Comparison of ENCODE assay signal across 1 cellular context in the genomic region with DNA sequence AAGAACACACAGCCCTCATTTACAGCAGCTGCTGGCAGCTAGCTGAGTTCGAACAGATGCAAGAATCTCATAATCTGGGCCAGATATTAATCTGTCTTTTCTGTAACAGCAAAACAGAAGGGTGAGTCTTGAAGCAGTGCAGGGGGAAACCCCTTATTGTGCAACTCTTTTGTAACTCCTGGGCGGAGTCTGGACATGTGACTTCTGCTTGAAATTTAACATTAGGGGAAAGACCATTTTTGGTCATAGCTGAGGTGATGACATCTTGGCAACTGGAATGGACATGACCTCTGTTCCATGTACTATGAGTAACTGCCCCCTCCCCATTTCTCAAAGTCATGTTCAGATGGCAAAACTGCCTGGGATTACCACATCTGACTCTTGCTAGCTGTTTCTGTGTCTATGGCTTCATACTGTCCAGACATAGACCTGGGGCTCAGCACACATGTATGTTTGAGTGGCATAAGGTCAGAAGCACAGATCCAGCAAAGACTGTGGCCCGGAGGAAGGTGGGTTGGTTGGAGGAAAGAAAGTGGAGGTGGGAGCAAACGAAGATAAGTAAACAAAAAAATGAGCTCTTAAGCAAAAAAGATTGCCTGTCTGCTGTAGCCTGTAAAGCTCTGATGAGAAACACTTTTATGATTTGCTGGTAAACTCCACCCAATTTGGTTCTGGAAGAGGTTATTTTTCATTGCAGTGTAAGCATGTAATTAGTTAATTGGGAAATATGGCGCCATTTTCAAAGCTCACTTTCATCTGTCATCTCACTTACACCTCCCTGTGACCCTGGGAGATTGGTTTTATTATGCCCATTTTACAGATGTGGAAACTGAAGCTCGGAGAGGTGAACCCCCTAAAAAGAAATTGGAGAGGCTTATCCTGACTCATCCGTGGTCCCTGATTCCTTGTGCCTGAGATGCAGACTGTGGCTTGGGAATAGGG.
TF ChIP-seq lines count a peak whose summit lies in the region.

No MANE protein-coding gene starts in this region.

TF ChIP-seq in HepG2, 621 proteins besides CTCF, POLR2A, EP300 and RAD21 (continued from another document and continues in another):
- TF ChIP-seq, protein P1, sequence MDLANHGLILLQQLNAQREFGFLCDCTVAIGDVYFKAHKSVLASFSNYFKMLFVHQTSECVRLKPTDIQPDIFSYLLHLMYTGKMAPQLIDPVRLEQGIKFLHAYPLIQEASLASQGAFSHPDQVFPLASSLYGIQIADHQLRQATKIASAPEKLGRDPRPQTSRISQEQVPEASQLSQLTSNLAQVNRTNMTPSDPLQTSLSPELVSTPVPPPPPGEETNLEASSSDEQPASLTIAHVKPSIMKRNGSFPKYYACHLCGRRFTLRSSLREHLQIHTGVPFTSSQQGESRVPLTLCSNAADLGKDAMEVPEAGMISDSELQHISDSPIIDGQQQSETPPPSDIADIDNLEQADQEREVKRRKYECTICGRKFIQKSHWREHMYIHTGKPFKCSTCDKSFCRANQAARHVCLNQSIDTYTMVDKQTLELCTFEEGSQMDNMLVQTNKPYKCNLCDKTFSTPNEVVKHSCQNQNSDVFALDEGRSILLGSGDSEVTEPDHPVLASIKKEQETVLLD (CRISPR knock-in tag; IDR thresholded peaks at IDR 0.05; ENCODE audit: low read depth), result no peak
- TF ChIP-seq, protein P2, sequence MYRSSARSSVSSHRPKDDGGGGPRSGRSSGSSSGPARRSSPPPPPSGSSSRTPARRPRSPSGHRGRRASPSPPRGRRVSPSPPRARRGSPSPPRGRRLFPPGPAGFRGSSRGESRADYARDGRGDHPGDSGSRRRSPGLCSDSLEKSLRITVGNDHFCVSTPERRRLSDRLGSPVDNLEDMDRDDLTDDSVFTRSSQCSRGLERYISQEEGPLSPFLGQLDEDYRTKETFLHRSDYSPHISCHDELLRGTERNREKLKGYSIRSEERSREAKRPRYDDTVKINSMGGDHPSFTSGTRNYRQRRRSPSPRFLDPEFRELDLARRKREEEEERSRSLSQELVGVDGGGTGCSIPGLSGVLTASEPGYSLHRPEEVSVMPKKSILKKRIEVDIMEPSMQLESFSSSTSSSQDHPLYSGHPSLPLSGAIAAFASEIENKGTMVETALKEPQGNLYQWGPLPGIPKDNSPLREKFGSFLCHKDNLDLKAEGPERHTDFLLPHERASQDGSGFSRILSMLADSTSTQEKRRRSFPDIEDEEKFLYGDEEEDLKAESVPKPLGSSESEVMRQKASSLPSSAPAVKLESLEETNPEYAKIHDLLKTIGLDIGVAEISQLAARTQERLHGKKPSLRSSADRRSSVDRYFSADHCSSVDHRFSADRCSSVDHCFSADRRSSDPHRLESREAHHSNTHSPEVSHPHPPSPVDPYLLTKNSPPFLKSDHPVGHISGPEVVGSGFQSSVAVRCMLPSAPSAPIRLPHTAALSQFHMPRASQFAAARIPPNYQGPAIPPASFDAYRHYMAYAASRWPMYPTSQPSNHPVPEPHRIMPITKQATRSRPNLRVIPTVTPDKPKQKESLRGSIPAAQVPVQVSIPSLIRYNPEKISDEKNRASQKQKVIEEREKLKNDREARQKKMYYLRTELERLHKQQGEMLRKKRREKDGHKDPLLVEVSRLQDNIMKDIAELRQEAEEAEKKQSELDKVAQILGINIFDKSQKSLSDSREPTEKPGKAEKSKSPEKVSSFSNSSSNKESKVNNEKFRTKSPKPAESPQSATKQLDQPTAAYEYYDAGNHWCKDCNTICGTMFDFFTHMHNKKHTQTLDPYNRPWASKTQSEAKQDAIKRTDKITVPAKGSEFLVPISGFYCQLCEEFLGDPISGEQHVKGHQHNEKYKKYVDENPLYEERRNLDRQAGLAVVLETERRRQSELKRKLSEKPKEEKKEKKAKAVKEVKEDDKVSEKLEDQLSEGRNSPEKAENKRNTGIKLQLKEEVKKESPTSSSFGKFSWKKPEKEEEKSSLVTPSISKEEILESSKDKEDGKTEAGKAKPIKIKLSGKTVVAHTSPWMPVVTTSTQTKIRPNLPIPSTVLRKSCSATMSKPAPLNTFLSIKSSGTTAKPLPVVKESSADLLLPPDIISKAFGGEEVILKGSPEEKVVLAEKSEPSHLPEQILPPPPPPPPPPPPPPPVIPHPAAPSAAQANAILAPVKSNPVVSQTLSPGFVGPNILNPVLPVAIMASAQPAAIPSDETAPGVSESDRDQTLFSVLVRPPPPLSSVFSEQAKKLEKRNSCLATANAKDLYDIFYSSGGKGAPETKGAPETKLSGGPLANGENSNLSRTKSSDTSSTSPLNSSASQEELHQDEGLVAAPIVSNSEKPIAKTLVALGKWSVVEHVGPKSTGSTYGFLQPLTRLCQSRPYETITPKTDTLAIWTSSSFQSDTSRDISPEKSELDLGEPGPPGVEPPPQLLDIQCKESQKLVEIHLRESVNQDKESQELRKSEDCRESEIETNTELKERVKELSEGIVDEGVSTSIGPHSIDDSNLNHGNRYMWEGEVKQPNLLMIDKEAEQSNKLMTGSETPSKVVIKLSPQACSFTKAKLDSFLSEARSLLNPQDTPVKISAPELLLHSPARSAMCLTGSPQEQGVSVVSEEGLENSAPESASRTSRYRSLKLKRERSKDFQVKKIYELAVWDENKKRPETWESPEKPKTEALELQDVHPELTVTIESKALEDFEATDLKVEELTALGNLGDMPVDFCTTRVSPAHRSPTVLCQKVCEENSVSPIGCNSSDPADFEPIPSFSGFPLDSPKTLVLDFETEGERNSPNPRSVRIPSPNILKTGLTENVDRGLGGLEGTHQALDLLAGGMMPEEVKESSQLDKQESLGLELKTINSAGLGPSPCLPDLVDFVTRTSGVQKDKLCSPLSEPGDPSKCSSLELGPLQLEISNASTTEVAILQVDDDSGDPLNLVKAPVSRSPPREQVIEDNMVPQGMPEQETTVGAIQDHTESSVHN (CRISPR knock-in tag; IDR thresholded peaks at IDR 0.05), result no peak
- TF ChIP-seq ELF3 (CRISPR knock-in tag; IDR thresholded peaks at IDR 0.05), result peak; percentile 49; the same call in 1 of the 2 replicates
- TF ChIP-seq MAZ (IDR thresholded peaks at IDR 0.05; ENCODE audit: borderline replicate concordance, low read depth, low read length), result peak; percentile 91
- TF ChIP-seq MAZ (CRISPR knock-in tag; IDR thresholded peaks at IDR 0.05; ENCODE audit: low read depth), result peak; percentile 57; the same call in 1 of the 2 replicates
- TF ChIP-seq RBFOX2 (IDR thresholded peaks at IDR 0.05; ENCODE audit: low read depth, low read length), result no peak
- TF ChIP-seq, protein P3, sequence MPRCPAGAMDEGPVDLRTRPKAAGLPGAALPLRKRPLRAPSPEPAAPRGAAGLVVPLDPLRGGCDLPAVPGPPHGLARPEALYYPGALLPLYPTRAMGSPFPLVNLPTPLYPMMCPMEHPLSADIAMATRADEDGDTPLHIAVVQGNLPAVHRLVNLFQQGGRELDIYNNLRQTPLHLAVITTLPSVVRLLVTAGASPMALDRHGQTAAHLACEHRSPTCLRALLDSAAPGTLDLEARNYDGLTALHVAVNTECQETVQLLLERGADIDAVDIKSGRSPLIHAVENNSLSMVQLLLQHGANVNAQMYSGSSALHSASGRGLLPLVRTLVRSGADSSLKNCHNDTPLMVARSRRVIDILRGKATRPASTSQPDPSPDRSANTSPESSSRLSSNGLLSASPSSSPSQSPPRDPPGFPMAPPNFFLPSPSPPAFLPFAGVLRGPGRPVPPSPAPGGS (CRISPR knock-in tag; IDR thresholded peaks at IDR 0.05), result peak; percentile 100
- TF ChIP-seq TBX2 (CRISPR knock-in tag; IDR thresholded peaks at IDR 0.05; ENCODE audit: borderline replicate concordance), result peak; percentile 34; the same call in 1 of the 2 replicates
- TF ChIP-seq FOXA1 (IDR thresholded peaks at IDR 0.05), result no peak
- TF ChIP-seq FOXA1 (CRISPR knock-in tag; IDR thresholded peaks at IDR 0.05), result 0 out of 2 replicates have a peak, but pooled peaks have one; percentile 11
- TF ChIP-seq, protein P4, sequence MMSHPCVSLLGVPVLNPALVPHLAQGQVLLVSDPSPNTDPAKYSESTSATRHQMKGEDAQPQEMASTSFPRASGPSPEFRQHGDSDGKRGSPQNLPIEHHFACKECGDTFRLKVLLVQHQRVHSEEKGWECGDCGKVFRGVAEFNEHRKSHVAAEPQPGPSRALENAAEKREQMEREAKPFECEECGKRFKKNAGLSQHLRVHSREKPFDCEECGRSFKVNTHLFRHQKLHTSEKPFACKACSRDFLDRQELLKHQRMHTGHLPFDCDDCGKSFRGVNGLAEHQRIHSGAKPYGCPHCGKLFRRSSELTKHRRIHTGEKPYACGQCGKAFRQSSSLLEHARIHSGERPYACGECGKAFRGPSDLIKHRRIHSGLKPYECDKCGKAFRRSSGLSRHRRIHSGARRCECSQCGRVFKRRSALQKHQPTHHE (CRISPR knock-in tag; IDR thresholded peaks at IDR 0.05; ENCODE audit: borderline replicate concordance), result no peak
- TF ChIP-seq, protein P5, sequence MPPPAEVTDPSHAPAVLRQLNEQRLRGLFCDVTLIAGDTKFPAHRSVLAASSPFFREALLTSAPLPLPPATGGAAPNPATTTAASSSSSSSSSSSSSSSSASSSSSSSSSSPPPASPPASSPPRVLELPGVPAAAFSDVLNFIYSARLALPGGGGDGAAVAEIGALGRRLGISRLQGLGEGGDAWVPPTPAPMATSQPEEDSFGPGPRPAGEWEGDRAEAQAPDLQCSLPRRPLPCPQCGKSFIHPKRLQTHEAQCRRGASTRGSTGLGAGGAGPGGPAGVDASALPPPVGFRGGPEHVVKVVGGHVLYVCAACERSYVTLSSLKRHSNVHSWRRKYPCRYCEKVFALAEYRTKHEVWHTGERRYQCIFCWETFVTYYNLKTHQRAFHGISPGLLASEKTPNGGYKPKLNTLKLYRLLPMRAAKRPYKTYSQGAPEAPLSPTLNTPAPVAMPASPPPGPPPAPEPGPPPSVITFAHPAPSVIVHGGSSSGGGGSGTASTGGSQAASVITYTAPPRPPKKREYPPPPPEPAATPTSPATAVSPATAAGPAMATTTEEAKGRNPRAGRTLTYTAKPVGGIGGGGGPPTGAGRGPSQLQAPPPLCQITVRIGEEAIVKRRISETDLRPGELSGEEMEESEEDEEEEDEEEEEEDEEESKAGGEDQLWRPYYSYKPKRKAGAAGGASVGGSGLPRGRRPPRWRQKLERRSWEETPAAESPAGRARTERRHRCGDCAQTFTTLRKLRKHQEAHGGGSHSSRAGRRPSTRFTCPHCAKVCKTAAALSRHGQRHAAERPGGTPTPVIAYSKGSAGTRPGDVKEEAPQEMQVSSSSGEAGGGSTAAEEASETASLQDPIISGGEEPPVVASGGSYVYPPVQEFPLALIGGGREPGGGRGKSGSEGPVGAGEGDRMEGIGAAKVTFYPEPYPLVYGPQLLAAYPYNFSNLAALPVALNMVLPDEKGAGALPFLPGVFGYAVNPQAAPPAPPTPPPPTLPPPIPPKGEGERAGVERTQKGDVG (CRISPR knock-in tag; IDR thresholded peaks at IDR 0.05; ENCODE audit: borderline replicate concordance), result no peak
- TF ChIP-seq MEIS2 (CRISPR knock-in tag; IDR thresholded peaks at IDR 0.05), result no peak; the same call in 1 of the 2 replicates
- TF ChIP-seq ZNF737 (CRISPR knock-in tag; IDR thresholded peaks at IDR 0.05; ENCODE audit: borderline replicate concordance), result no peak
- no peak for TF ChIP-seq HOXA7 (CRISPR knock-in tag; IDR thresholded peaks at IDR 0.05)
- peak; percentile 48; the same call in 1 of the 2 replicates for TF ChIP-seq MIXL1 (CRISPR knock-in tag; IDR thresholded peaks at IDR 0.05)
- TF ChIP-seq, protein P6, sequence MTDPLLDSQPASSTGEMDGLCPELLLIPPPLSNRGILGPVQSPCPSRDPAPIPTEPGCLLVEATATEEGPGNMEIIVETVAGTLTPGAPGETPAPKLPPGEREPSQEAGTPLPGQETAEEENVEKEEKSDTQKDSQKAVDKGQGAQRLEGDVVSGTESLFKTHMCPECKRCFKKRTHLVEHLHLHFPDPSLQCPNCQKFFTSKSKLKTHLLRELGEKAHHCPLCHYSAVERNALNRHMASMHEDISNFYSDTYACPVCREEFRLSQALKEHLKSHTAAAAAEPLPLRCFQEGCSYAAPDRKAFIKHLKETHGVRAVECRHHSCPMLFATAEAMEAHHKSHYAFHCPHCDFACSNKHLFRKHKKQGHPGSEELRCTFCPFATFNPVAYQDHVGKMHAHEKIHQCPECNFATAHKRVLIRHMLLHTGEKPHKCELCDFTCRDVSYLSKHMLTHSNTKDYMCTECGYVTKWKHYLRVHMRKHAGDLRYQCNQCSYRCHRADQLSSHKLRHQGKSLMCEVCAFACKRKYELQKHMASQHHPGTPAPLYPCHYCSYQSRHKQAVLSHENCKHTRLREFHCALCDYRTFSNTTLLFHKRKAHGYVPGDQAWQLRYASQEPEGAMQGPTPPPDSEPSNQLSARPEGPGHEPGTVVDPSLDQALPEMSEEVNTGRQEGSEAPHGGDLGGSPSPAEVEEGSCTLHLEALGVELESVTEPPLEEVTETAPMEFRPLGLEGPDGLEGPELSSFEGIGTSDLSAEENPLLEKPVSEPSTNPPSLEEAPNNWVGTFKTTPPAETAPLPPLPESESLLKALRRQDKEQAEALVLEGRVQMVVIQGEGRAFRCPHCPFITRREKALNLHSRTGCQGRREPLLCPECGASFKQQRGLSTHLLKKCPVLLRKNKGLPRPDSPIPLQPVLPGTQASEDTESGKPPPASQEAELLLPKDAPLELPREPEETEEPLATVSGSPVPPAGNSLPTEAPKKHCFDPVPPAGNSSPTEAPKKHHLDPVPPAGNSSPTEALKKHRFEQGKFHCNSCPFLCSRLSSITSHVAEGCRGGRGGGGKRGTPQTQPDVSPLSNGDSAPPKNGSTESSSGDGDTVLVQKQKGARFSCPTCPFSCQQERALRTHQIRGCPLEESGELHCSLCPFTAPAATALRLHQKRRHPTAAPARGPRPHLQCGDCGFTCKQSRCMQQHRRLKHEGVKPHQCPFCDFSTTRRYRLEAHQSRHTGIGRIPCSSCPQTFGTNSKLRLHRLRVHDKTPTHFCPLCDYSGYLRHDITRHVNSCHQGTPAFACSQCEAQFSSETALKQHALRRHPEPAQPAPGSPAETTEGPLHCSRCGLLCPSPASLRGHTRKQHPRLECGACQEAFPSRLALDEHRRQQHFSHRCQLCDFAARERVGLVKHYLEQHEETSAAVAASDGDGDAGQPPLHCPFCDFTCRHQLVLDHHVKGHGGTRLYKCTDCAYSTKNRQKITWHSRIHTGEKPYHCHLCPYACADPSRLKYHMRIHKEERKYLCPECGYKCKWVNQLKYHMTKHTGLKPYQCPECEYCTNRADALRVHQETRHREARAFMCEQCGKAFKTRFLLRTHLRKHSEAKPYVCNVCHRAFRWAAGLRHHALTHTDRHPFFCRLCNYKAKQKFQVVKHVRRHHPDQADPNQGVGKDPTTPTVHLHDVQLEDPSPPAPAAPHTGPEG (CRISPR knock-in tag; IDR thresholded peaks at IDR 0.05), result no peak
- no peak for TF ChIP-seq ZNF577 (CRISPR knock-in tag; IDR thresholded peaks at IDR 0.05; ENCODE audit: borderline replicate concordance, low read depth)
- no peak for TF ChIP-seq CHD2 (IDR thresholded peaks at IDR 0.05; ENCODE audit: low read depth, low read length)
- TF ChIP-seq ZNF224 (CRISPR knock-in tag; IDR thresholded peaks at IDR 0.05), result no peak
- TF ChIP-seq ELF1 (CRISPR knock-in tag; IDR thresholded peaks at IDR 0.05), result no peak
- TF ChIP-seq HDAC1 (CRISPR knock-in tag; IDR thresholded peaks at IDR 0.05), result no peak; the same call in 1 of the 2 replicates
- TF ChIP-seq, protein P7, sequence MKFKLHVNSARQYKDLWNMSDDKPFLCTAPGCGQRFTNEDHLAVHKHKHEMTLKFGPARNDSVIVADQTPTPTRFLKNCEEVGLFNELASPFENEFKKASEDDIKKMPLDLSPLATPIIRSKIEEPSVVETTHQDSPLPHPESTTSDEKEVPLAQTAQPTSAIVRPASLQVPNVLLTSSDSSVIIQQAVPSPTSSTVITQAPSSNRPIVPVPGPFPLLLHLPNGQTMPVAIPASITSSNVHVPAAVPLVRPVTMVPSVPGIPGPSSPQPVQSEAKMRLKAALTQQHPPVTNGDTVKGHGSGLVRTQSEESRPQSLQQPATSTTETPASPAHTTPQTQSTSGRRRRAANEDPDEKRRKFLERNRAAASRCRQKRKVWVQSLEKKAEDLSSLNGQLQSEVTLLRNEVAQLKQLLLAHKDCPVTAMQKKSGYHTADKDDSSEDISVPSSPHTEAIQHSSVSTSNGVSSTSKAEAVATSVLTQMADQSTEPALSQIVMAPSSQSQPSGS (CRISPR knock-in tag; IDR thresholded peaks at IDR 0.05), result peak; percentile 82
